Comparison of ENCODE assay signal across 8 cellular contexts in genomic region chr9:136093995-136094881, GRCh38. TPM values are rescaled to one million over a fixed set of nuclear protein-coding genes. Genes with fewer than 3 reads are reported as not detected.
DNase-seq lines count a peak whose midpoint lies in the region; ATAC-seq and TF ChIP-seq lines count a peak whose summit lies in the region.

No MANE protein-coding gene starts in this region.

- peak overlapping the region; percentile 83 for H3K27ac Mint-ChIP-seq in chondrocyte (ENCODE audit: unreplicated experiment)

- peaks cover 3% of the 10 kb centered on the region for H3K27me3 Mint-ChIP-seq in chondrocyte (ENCODE audit: low read depth)

- peaks cover 45% of the 10 kb centered on the region for H3K4me1 Mint-ChIP-seq in chondrocyte (ENCODE audit: low read depth)

- peak overlapping the region; percentile 76 for H3K4me3 Mint-ChIP-seq in chondrocyte (ENCODE audit: unreplicated experiment)

- H3K9me3 Mint-ChIP-seq in chondrocyte (ENCODE audit: low read depth) = no peaks in the 10 kb centered on the region

- TF ChIP-seq CTCF in chondrocyte (IDR thresholded peaks at IDR 0.05) = no peak

- ATAC-seq in activated CD4-positive, CD25-positive, alpha-beta regulatory T cell treated with anti-CD3 and anti-CD28 coated beads, Interleukin-2, amount 50 U/mL, for 24 hours = peak; percentile 65 to 74
- ATAC-seq in GM18511 (IDR thresholded peaks at IDR 0.05; ENCODE audit: unreplicated experiment) = no peak
- ATAC-seq in GM21381 (IDR thresholded peaks at IDR 0.05; ENCODE audit: unreplicated experiment) = no peak

- H3K27me3 ChIP-seq in layer of hippocampus (ENCODE audit: control insufficient read depth, insufficient read depth, low read length) = no peaks in the 10 kb centered on the region

- no peaks in the 10 kb centered on the region for H3K36me3 Mint-ChIP-seq in chondrocyte (ENCODE audit: low read depth)

- peak overlapping the region; percentile 39 for H3K27ac ChIP-seq in layer of hippocampus (ENCODE audit: low read depth, low read length)

- DNase-seq in NCI-H2107 (lab: John Stamatoyannopoulos, UW) (peak; percentile 39), NCI-H2107 treated with DMSO at 0.1 percent for 48 hours (lab: John Stamatoyannopoulos, UW; ENCODE audit: unreplicated experiment) (no peak), chondrocyte (ENCODE audit: low spot score) (no peak)
- peak; percentile 70 for DNase-seq in stimulated activated CD4-positive, alpha-beta T cell treated with anti-CD3 and anti-CD28 coated beads, Interleukin-4, amount 100 ng/mL, for 1 hour

RNA-seq across cellular contexts. Expression of gene NACC2, which starts 0.9 kb away (rescaled TPM):
- 42.6 to 52.4 TPM (median 51.0 TPM) in 3 replicates for total RNA-seq in chondrocyte

RNA-seq across cellular contexts. Expression of gene TMEM250, which starts 24.4 kb away (rescaled TPM):
- total RNA-seq in chondrocyte = 31.9 to 37.3 TPM (median 35.9 TPM) in 3 replicates

Comparison
In these comparisons a context has a peak if more than half of its experiments do, and no peak if none do; other contexts are left out.
1. DNase-seq: peak in NCI-H2107 (single experiment) and stimulated activated CD4-positive, alpha-beta T cell treated with anti-CD3 and anti-CD28 coated beads, Interleukin-4, amount 100 ng/mL, for 1 hour (single experiment); none in NCI-H2107 treated with DMSO at 0.1 percent for 48 hours (single experiment) and chondrocyte (single experiment).
2. ATAC-seq: peak in activated CD4-positive, CD25-positive, alpha-beta regulatory T cell treated with anti-CD3 and anti-CD28 coated beads, Interleukin-2, amount 50 U/mL, for 24 hours (2 of 2); none in GM18511 (single experiment) and GM21381 (single experiment).